Comparison of ENCODE assay signal across 11 cellular contexts in the genomic region with DNA sequence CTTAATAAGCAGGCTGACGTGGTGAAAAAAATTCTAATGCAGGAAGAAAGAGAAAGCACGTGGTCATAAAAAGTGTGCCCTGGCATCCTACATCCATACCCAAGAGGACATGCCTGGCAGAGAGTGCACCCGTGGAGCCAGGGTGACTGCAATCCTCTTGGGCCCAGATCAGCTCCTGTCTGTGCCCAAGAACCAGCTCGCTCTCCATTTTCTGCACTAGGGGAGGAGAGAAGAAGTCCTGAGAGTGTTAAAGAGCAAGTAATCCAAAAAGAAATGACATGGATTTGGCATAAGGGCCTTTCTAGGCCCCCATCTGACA.
DNase-seq lines count a peak whose midpoint lies in the region; ATAC-seq and TF ChIP-seq lines count a peak whose summit lies in the region.
"Had no signal": no experiment of that assay in that cellular context is flagged by ENCODE, and none has a peak within 500 bp of the region (broad histone marks: within the 10 kb centered on the region; RNA-seq: fewer than 3 reads in every experiment).

No MANE protein-coding gene starts in this region.

- peaks cover 3% of the 10 kb centered on the region for H3K27me3 Mint-ChIP-seq in stimulated activated naive CD8-positive, alpha-beta T cell treated with anti-CD3 and anti-CD28 coated beads, Interleukin-15, Interleukin-2, amounts not matched to agents 100 ng/mL and 50 ng/mL, for 24 hours
- H3K27me3 Mint-ChIP-seq in activated B cell treated with CpG ODN at 0.5 μM for 24 hours = peaks cover 28% of the 10 kb centered on the region

- H3K36me3 Mint-ChIP-seq in stimulated activated naive CD8-positive, alpha-beta T cell treated with anti-CD3 and anti-CD28 coated beads, Interleukin-15, Interleukin-2, amounts not matched to agents 100 ng/mL and 50 ng/mL, for 24 hours (ENCODE audit: low read depth) = no peaks in the 10 kb centered on the region
- H3K36me3 Mint-ChIP-seq in activated B cell treated with CpG ODN at 0.5 μM for 24 hours (ENCODE audit: low read depth) = no peaks in the 10 kb centered on the region

- H3K9me3 Mint-ChIP-seq in stimulated activated naive CD8-positive, alpha-beta T cell treated with anti-CD3 and anti-CD28 coated beads, Interleukin-15, Interleukin-2, amounts not matched to agents 100 ng/mL and 50 ng/mL, for 24 hours = peaks cover 16% of the 10 kb centered on the region
- H3K9me3 Mint-ChIP-seq in activated B cell treated with CpG ODN at 0.5 μM for 24 hours = no peaks in the 10 kb centered on the region

- no peaks in the 10 kb centered on the region for H3K9me3 ChIP-seq in iPS-18a (ENCODE audit: control insufficient read depth, low read depth, low read length)
- H3K9me3 ChIP-seq in upper lobe of right lung = no peaks in the 10 kb centered on the region
- no peaks in the 10 kb centered on the region for H3K9me3 ChIP-seq in body of pancreas

- peaks cover 37% of the 10 kb centered on the region for H3K4me1 ChIP-seq in iPS-18a (ENCODE audit: control insufficient read depth, low read depth, low read length)
- no peaks in the 10 kb centered on the region for H3K4me1 ChIP-seq in upper lobe of right lung
- H3K4me1 ChIP-seq in body of pancreas = peaks cover 7% of the 10 kb centered on the region
- H3K4me1 ChIP-seq: foreskin keratinocyte had no signal

- TF ChIP-seq CTCF in activated B cell treated with CpG ODN at 0.5 μM for 24 hours (IDR thresholded peaks at IDR 0.05) (no peak), upper lobe of right lung (IDR thresholded peaks at IDR 0.05) (no peak), body of pancreas (IDR thresholded peaks at IDR 0.05) (no peak)

- no peak for TF ChIP-seq POLR2A in body of pancreas (IDR thresholded peaks at IDR 0.05)

- POLR2A ChIA-PET in activated B cell treated with CpG ODN at 0.5 μM for 24 hours (lab: Charles Lee) = interaction anchor here (0.6 to 1.2 kb wide), 3 partner anchors 51 to 383 kb away, joined by 3 to 6 read pairs (median 4); no protein-coding TSS in a partner anchor

- H3K27ac Mint-ChIP-seq in stimulated activated naive CD8-positive, alpha-beta T cell treated with anti-CD3 and anti-CD28 coated beads, Interleukin-15, Interleukin-2, amounts not matched to agents 100 ng/mL and 50 ng/mL, for 24 hours = peak overlapping the region; percentile 98
- H3K27ac Mint-ChIP-seq in activated B cell treated with CpG ODN at 0.5 μM for 24 hours = peak overlapping the region; percentile 86

- peak overlapping the region; percentile 84 for H3K4me3 Mint-ChIP-seq in stimulated activated naive CD8-positive, alpha-beta T cell treated with anti-CD3 and anti-CD28 coated beads, Interleukin-15, Interleukin-2, amounts not matched to agents 100 ng/mL and 50 ng/mL, for 24 hours
- peak overlapping the region; percentile 78 for H3K4me3 Mint-ChIP-seq in activated B cell treated with CpG ODN at 0.5 μM for 24 hours

- DNase-seq in stimulated activated naive CD8-positive, alpha-beta T cell treated with anti-CD3 and anti-CD28 coated beads, Interleukin-15, Interleukin-2, amounts not matched to agents 100 U/mL and 50 U/mL, for 24 hours = no peak
- DNase-seq in activated B cell treated with CpG ODN at 0.5 μM for 24 hours = no peak
- no peak for DNase-seq in upper lobe of right lung
- DNase-seq in HT-29 (ENCODE audit: low spot score) = no peak
- no peak for DNase-seq in body of pancreas
- DNase-seq: foreskin keratinocyte, islet precursor cell had no signal

- H3K27me3 ChIP-seq in iPS-18a (ENCODE audit: control insufficient read depth, insufficient read depth, low read length) (peaks cover 7% of the 10 kb centered on the region), upper lobe of right lung (no peaks in the 10 kb centered on the region), body of pancreas (no peaks in the 10 kb centered on the region)

- peaks cover 43% of the 10 kb centered on the region for H3K4me1 Mint-ChIP-seq in stimulated activated naive CD8-positive, alpha-beta T cell treated with anti-CD3 and anti-CD28 coated beads, Interleukin-15, Interleukin-2, amounts not matched to agents 100 ng/mL and 50 ng/mL, for 24 hours (ENCODE audit: low read depth)
- peaks cover 27% of the 10 kb centered on the region for H3K4me1 Mint-ChIP-seq in activated B cell treated with CpG ODN at 0.5 μM for 24 hours

- ATAC-seq in stimulated activated naive CD8-positive, alpha-beta T cell treated with anti-CD3 and anti-CD28 coated beads, Interleukin-15, Interleukin-2, amounts not matched to agents 100 U/mL and 50 U/mL, for 24 hours = no peak
- ATAC-seq in activated B cell treated with CpG ODN at 0.5 μM for 24 hours (ENCODE audit: low read depth) (no peak), upper lobe of right lung (no peak), HG03108 (IDR thresholded peaks at IDR 0.05; ENCODE audit: unreplicated experiment) (no peak), body of pancreas (no peak)
- ATAC-seq: foreskin keratinocyte had no signal

- H3K36me3 ChIP-seq in iPS-18a (ENCODE audit: control insufficient read depth, low read depth, low read length) = no peaks in the 10 kb centered on the region
- H3K36me3 ChIP-seq in upper lobe of right lung = no peaks in the 10 kb centered on the region
- H3K36me3 ChIP-seq in body of pancreas (replicated peaks in 1 of 2; ENCODE audit: insufficient read depth in 1 of 2, low read depth in 2 of 2) = no peaks in the 10 kb centered on the region

- CTCF ChIA-PET in activated B cell treated with CpG ODN at 0.5 μM for 24 hours (lab: Charles Lee) = no interaction called here

- H3K9ac ChIP-seq in iPS-18a (ENCODE audit: low read length) = peak overlapping the region; percentile 41

- WGBS in body of pancreas, 2 donors = 25 to 40% methylated on average over 4 of the region's 4 CpGs

- H3K27ac ChIP-seq in iPS-18a (ENCODE audit: low read length) (peak overlapping the region; percentile 50), upper lobe of right lung (no peak overlapping the region), body of pancreas (peak overlapping the region in 1 of 4 donors; percentile 68)
- H3K27ac ChIP-seq: foreskin keratinocyte, HL-60 had no signal

- H3K4me3 ChIP-seq in iPS-18a (ENCODE audit: low read length) = peak overlapping the region; percentile 56
- peak overlapping the region; percentile 43 for H3K4me3 ChIP-seq in upper lobe of right lung
- no peak overlapping the region for H3K4me3 ChIP-seq in body of pancreas

- intact Hi-C loops in activated B cell treated with CpG ODN at 0.5 μM for 24 hours (cut with micrococcal nuclease) = loop anchor here (1.0 to 5.0 kb wide), 5 partner anchors 36 to 558 kb away; no protein-coding TSS in a partner anchor
- intact Hi-C loops in upper lobe of right lung (cut with DNase I) = no loop called here
- intact Hi-C loops in body of pancreas (cut with DNase I) = no loop called here

Comparison
In these comparisons a context has a peak if more than half of its experiments do, and no peak if none do; other contexts are left out.
1. H3K4me3 ChIP-seq: peak in iPS-18a (single experiment) and upper lobe of right lung (single experiment); none in body of pancreas (0 of 2).